Comparison of ENCODE assay signal across 22 cellular contexts in genomic region chr14:75833326-75834020, GRCh38.
DNase-seq lines count a peak whose midpoint lies in the region; ATAC-seq, FAIRE-seq and TF ChIP-seq lines count a peak whose summit lies in the region.
"Had no signal": no experiment of that assay in that cellular context is flagged by ENCODE, and none has a peak within 500 bp of the region (broad histone marks: within the 10 kb centered on the region; RNA-seq: fewer than 3 reads in every experiment).

No MANE protein-coding gene starts in this region.

- peaks cover 22% of the 10 kb centered on the region for H3K4me1 Mint-ChIP-seq in activated CD4-positive, alpha-beta T cell treated with anti-CD3 and anti-CD28 coated beads for 36 hours
- peaks cover 29% of the 10 kb centered on the region for H3K4me1 Mint-ChIP-seq in activated CD4-positive, alpha-beta T cell treated with anti-CD3 and anti-CD28 coated beads, Interleukin-2, amount 10 ng/mL, durations not matched to agents 7 days and 5 days
- H3K4me1 Mint-ChIP-seq in activated T-helper 17 cell treated with anti-CD3 and anti-CD28 coated beads, Interleukin-2, amount 50 U/mL, for 72 hours: peaks cover 9% of the 10 kb centered on the region

- no peaks in the 10 kb centered on the region for H3K79me2 ChIP-seq in hepatocyte

- CTCF ChIA-PET in activated CD4-positive, alpha-beta T cell treated with anti-CD3 and anti-CD28 coated beads for 36 hours (lab: Charles Lee): interaction anchor here (1.0 to 1.6 kb wide), 3 partner anchors 29 to 256 kb away, joined by 3 to 5 read pairs (median 3); no protein-coding TSS in a partner anchor
- CTCF ChIA-PET in activated CD4-positive, alpha-beta T cell treated with anti-CD3 and anti-CD28 coated beads, Interleukin-2, amount 10 ng/mL, durations not matched to agents 7 days and 5 days (lab: Charles Lee): no interaction called here

- FAIRE-seq in GM12891 (lab: Jason Lieb, UNC): no peak

- no peaks in the 10 kb centered on the region for H3K9me2 ChIP-seq in hepatocyte (replicated peaks; ENCODE audit: insufficient read depth)
- H3K9me2 ChIP-seq: SK-N-SH had no signal

- no peaks in the 10 kb centered on the region for H4K20me1 ChIP-seq in hepatocyte (ENCODE audit: insufficient read depth, poor library complexity, severe bottlenecking)

- POLR2A ChIA-PET in activated CD4-positive, alpha-beta T cell treated with anti-CD3 and anti-CD28 coated beads for 36 hours (lab: Charles Lee): no interaction called here
- POLR2A ChIA-PET in activated CD4-positive, alpha-beta T cell treated with anti-CD3 and anti-CD28 coated beads, Interleukin-2, amount 10 ng/mL, durations not matched to agents 7 days and 5 days (lab: Charles Lee): interaction anchor here (0.8 kb wide), 1 partner anchor 173 kb away, joined by 3 read pairs; the partner anchor contains the start of genes ERG28 and TTLL5

- H3K4me1 ChIP-seq in hepatocyte (ENCODE audit: insufficient read depth) (peaks cover 23% of the 10 kb centered on the region), stomach (peaks cover 13 to 36% (median 26%) of the 10 kb centered on the region in 4 donors)

- TF ChIP-seq POLR2A in stomach (IDR thresholded peaks at IDR 0.05): no peak
- TF ChIP-seq POLR2A in GM12891 (IDR thresholded peaks at IDR 0.05; ENCODE audit: low read depth, low read length): no peak

- no peak for ATAC-seq in activated CD4-positive, alpha-beta T cell treated with anti-CD3 and anti-CD28 coated beads for 36 hours
- no peak for ATAC-seq in activated T-helper 17 cell treated with anti-CD3 and anti-CD28 coated beads, Interleukin-2, amount 50 U/mL, for 72 hours (replicated peaks)
- ATAC-seq: esophagus mucosa, Panc1 had no signal

- peaks cover 15% of the 10 kb centered on the region for H3K36me3 Mint-ChIP-seq in activated CD4-positive, alpha-beta T cell treated with anti-CD3 and anti-CD28 coated beads for 36 hours (ENCODE audit: low read depth)
- peaks cover 18% of the 10 kb centered on the region for H3K36me3 Mint-ChIP-seq in activated CD4-positive, alpha-beta T cell treated with anti-CD3 and anti-CD28 coated beads, Interleukin-2, amount 10 ng/mL, durations not matched to agents 7 days and 5 days (ENCODE audit: low read depth)
- no peaks in the 10 kb centered on the region for H3K36me3 Mint-ChIP-seq in activated T-helper 17 cell treated with anti-CD3 and anti-CD28 coated beads, Interleukin-2, amount 50 U/mL, for 72 hours (ENCODE audit: low read depth)

- H3K27ac ChIP-seq in hepatocyte (peak overlapping the region; percentile 91), stomach (peak overlapping the region; percentile 75 to 88 (median 83))
- H3K27ac ChIP-seq: neutrophil had no signal

- H3K9me3 Mint-ChIP-seq in activated CD4-positive, alpha-beta T cell treated with anti-CD3 and anti-CD28 coated beads for 36 hours (ENCODE audit: low read depth): peaks cover under 1% of the 10 kb centered on the region
- peaks cover under 1% of the 10 kb centered on the region for H3K9me3 Mint-ChIP-seq in activated CD4-positive, alpha-beta T cell treated with anti-CD3 and anti-CD28 coated beads, Interleukin-2, amount 10 ng/mL, durations not matched to agents 7 days and 5 days
- no peaks in the 10 kb centered on the region for H3K9me3 Mint-ChIP-seq in activated T-helper 17 cell treated with anti-CD3 and anti-CD28 coated beads, Interleukin-2, amount 50 U/mL, for 72 hours

- H2AFZ ChIP-seq in hepatocyte: no peak overlapping the region

- H3K27ac Mint-ChIP-seq in activated CD4-positive, alpha-beta T cell treated with anti-CD3 and anti-CD28 coated beads for 36 hours: peak overlapping the region; percentile 23
- no peak overlapping the region for H3K27ac Mint-ChIP-seq in activated CD4-positive, alpha-beta T cell treated with anti-CD3 and anti-CD28 coated beads, Interleukin-2, amount 10 ng/mL, durations not matched to agents 7 days and 5 days
- peak overlapping the region; percentile 82 for H3K27ac Mint-ChIP-seq in activated T-helper 17 cell treated with anti-CD3 and anti-CD28 coated beads, Interleukin-2, amount 50 U/mL, for 72 hours
- H3K27ac Mint-ChIP-seq: activated CD4-positive, alpha-beta T cell treated with anti-CD3 and anti-CD28 coated beads, Interleukin-2, amount 10 ng/mL, durations not matched to agents 24 days and 14 days had no signal

- no peak for DNase-seq in activated CD4-positive, alpha-beta T cell treated with anti-CD3 and anti-CD28 coated beads for 36 hours
- no peak for DNase-seq in activated CD4-positive, alpha-beta T cell treated with anti-CD3 and anti-CD28 coated beads, Interleukin-2, amount 10 ng/mL, durations not matched to agents 7 days and 5 days
- DNase-seq in hepatocyte (ENCODE audit: low spot score) (no peak), stomach (no peak), GM12891 (ENCODE audit: insufficient read length, low spot score) (no peak), DMS153 (lab: John Stamatoyannopoulos, UW) (no peak), foreskin melanocyte (no peak)
- DNase-seq: 8988T; activated CD4-positive, alpha-beta T cell treated with anti-CD3 and anti-CD28 coated beads, Interleukin-2, amount 10 ng/mL, durations not matched to agents 24 days and 14 days; activated naive CD4-positive, alpha-beta T cell treated with anti-CD3 and anti-CD28 coated beads, Interleukin-2, amount 50 U/mL, for 16 hours; KBM-7; midbrain; NCI-H1092 treated with DMSO at 0.1 percent for 48 hours; NCI-H2107; NCI-H748 treated with DMSO at 0.1 percent for 48 hours; SK-N-SH; testis had no signal

- H3K27me3 Mint-ChIP-seq in activated CD4-positive, alpha-beta T cell treated with anti-CD3 and anti-CD28 coated beads for 36 hours: no peaks in the 10 kb centered on the region
- no peaks in the 10 kb centered on the region for H3K27me3 Mint-ChIP-seq in activated CD4-positive, alpha-beta T cell treated with anti-CD3 and anti-CD28 coated beads, Interleukin-2, amount 10 ng/mL, durations not matched to agents 7 days and 5 days
- H3K27me3 Mint-ChIP-seq in activated T-helper 17 cell treated with anti-CD3 and anti-CD28 coated beads, Interleukin-2, amount 50 U/mL, for 72 hours: no peaks in the 10 kb centered on the region
- H3K27me3 Mint-ChIP-seq: activated CD4-positive, alpha-beta T cell treated with anti-CD3 and anti-CD28 coated beads, Interleukin-2, amount 10 ng/mL, durations not matched to agents 24 days and 14 days had no signal

- peak overlapping the region; percentile 5 for H3K4me2 ChIP-seq in hepatocyte
- H3K4me2 ChIP-seq: SK-N-SH had no signal

- no peak overlapping the region for H3K4me3 Mint-ChIP-seq in activated CD4-positive, alpha-beta T cell treated with anti-CD3 and anti-CD28 coated beads for 36 hours
- H3K4me3 Mint-ChIP-seq in activated CD4-positive, alpha-beta T cell treated with anti-CD3 and anti-CD28 coated beads, Interleukin-2, amount 10 ng/mL, durations not matched to agents 7 days and 5 days: no peak overlapping the region
- no peak overlapping the region for H3K4me3 Mint-ChIP-seq in activated T-helper 17 cell treated with anti-CD3 and anti-CD28 coated beads, Interleukin-2, amount 50 U/mL, for 72 hours
- H3K4me3 Mint-ChIP-seq: activated CD4-positive, alpha-beta T cell treated with anti-CD3 and anti-CD28 coated beads, Interleukin-2, amount 10 ng/mL, durations not matched to agents 24 days and 14 days had no signal

- H3K36me3 ChIP-seq in hepatocyte (replicated peaks; ENCODE audit: insufficient read depth, low read depth): no peaks in the 10 kb centered on the region
- no peaks in the 10 kb centered on the region for H3K36me3 ChIP-seq in stomach
- H3K36me3 ChIP-seq: neutrophil had no signal

- H3K27me3 ChIP-seq in hepatocyte (no peaks in the 10 kb centered on the region), stomach (no peaks in the 10 kb centered on the region)
- H3K27me3 ChIP-seq: neutrophil, testis had no signal

- H3K9me3 ChIP-seq in hepatocyte (ENCODE audit: low read depth): no peaks in the 10 kb centered on the region
- no peaks in the 10 kb centered on the region for H3K9me3 ChIP-seq in stomach
- H3K9me3 ChIP-seq: neutrophil, SK-N-SH, testis had no signal

- 70% methylated on average over 2 of the region's 2 CpGs for WGBS in hepatocyte (ENCODE audit: low lambda C conversion rate, missing lambda C conversion rate)
- WGBS in stomach, 5 donors: 61 to 84% (median 68%) methylated on average over 2 of the region's 2 CpGs

- no peak for TF ChIP-seq CTCF in hepatocyte (IDR thresholded peaks at IDR 0.05; ENCODE audit: poor library complexity)
- no peak for TF ChIP-seq CTCF in stomach (IDR thresholded peaks at IDR 0.05)

- H3K4me3 ChIP-seq in hepatocyte (no peak overlapping the region), stomach (no peak overlapping the region)
- H3K4me3 ChIP-seq: skin epidermis, testis had no signal

- intact Hi-C loops in activated CD4-positive, alpha-beta T cell treated with anti-CD3 and anti-CD28 coated beads for 36 hours (cut with DNase I, micrococcal nuclease): no loop called here
- intact Hi-C loops in stomach (cut with DNase I; ENCODE audit: low total_unique reads): no loop called here

- no peak for TF ChIP-seq EP300 in stomach (IDR thresholded peaks at IDR 0.05)

TF ChIP-seq in GM12891, 5 proteins besides CTCF, POLR2A, EP300 and RAD21:
- TF ChIP-seq POU2F2 (IDR thresholded peaks at IDR 0.05; ENCODE audit: low read depth, low read length): no peak
- no peak for TF ChIP-seq TAF1 (IDR thresholded peaks at IDR 0.05; ENCODE audit: low read depth, low read length)
- TF ChIP-seq SPI1 (IDR thresholded peaks at IDR 0.05; ENCODE audit: low read depth, low read length): no peak
- no peak for TF ChIP-seq PAX5 (IDR thresholded peaks at IDR 0.05; ENCODE audit: insufficient read depth, low read length, severe bottlenecking)
- TF ChIP-seq POLR2AphosphoS5 (IDR thresholded peaks at IDR 0.05; ENCODE audit: low read depth, low read length): no peak
